In the genomic region with DNA sequence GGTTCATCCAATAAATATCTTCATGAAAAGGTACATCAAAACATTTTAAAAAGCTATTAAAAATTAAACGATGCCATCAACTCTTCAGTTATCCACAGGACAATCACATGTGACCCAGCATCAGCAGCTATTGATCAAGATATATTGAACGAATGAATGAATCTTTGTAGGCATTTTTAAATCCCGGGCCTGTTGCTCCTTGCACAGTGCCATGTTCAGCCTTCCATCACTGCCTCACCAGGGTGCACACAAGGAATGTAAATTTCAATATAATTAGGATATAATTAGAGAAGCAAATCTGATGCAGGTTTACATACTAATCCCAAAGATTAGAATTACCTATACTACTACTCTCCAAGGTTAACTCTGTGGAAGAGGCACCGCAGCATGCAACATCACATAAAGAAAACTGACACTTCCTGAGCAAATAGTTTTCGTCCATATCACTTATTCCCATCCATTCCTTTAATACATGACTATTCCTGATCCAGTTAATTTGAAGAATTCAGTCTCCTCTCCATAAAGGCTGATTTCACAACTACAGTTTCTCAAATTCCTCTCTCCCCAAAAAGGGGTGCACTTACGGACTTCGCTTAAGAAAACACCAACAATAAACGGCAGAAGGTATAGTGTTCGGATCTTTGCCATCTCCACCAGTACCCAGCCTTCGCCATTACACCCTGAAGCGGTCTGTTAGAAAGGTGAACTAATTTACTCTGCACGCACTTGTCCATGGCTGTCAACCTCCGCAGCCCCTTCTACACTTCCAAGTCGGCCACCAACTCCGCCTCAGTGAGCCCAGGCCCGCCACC, we compare ENCODE assay signal across 7 cellular contexts. TPM values are rescaled to one million over a fixed set of nuclear protein-coding genes. Genes with fewer than 3 reads are reported as not detected.
DNase-seq lines count a peak whose midpoint lies in the region; TF ChIP-seq lines count a peak whose summit lies in the region.

No MANE protein-coding gene starts in this region.

- no peak for TF ChIP-seq CTCF in GM13977 (IDR thresholded peaks at IDR 0.05; ENCODE audit: extremely low read depth, insufficient read depth, missing control alignments)
- no peak for TF ChIP-seq CTCF in LNCaP clone FGC (IDR thresholded peaks at IDR 0.05; ENCODE audit: control insufficient read depth, extremely low read depth, insufficient read depth)
- no peak for TF ChIP-seq CTCF in astrocyte of the cerebellum (IDR thresholded peaks at IDR 0.05; ENCODE audit: low read depth, low read length, missing control alignments)

- H3K4me3 ChIP-seq in LNCaP clone FGC (ENCODE audit: low read depth, low read length) (peak overlapping the region; percentile 89), astrocyte of the cerebellum (ENCODE audit: low read depth, low read length) (peak overlapping the region; percentile 80)

- peak; percentile 56 for DNase-seq in GM13977 (ENCODE audit: low spot score)
- DNase-seq in LNCaP clone FGC (ENCODE audit: low read depth): no peak
- DNase-seq in astrocyte of the cerebellum (ENCODE audit: low read depth): no peak
- DNase-seq in GOT3 (lab: John Stamatoyannopoulos, UW): no peak
- no peak for DNase-seq in iPS-NIHi7 (ENCODE audit: extremely low spot score)

- H3K27ac ChIP-seq in layer of hippocampus (ENCODE audit: low read depth, low read length): peak overlapping the region; percentile 91
- peak overlapping the region; percentile 96 for H3K27ac ChIP-seq in temporal lobe (ENCODE audit: low read depth, low read length)

- no peaks in the 10 kb centered on the region for H3K27me3 ChIP-seq in layer of hippocampus (ENCODE audit: control insufficient read depth, insufficient read depth, low read length)

- in situ Hi-C loops in GM13977 (cut with MboI; ENCODE audit: low pct_unique_long_range_greater_than_20kb, low sequenced_read_pairs, unreplicated experiment): no loop called here
- in situ Hi-C loops in astrocyte of the cerebellum (cut with HindIII; ENCODE audit: low sequenced_read_pairs): no loop called here

RNA-seq across cellular contexts. Expression of a gene that starts 0.9 kb away (rescaled TPM):
- total RNA-seq in temporal lobe: 95.9 TPM

RNA-seq across cellular contexts. Expression of a gene that starts 2.6 kb away (rescaled TPM):
- 13.5 TPM for total RNA-seq in temporal lobe
